30 cellular contexts compared by ENCODE assay signal in genomic region chr18:76911440-76911839, GRCh38.
"Had no signal": no experiment of that assay in that cellular context is flagged by ENCODE, and none has a peak within 500 bp of the region (broad histone marks: within the 10 kb centered on the region; RNA-seq: fewer than 3 reads in every experiment).

No MANE protein-coding gene starts in this region.

- H3K9me3 ChIP-seq: ascending aorta, breast epithelium, colonic mucosa, esophagus squamous epithelium, gastroesophageal sphincter had no signal

- H3K4me3 ChIP-seq: ascending aorta, breast epithelium, cardiac muscle cell, colonic mucosa, esophagus squamous epithelium, gastroesophageal sphincter had no signal

- H3K4me1 ChIP-seq: ascending aorta, breast epithelium, colonic mucosa, esophagus squamous epithelium, gastroesophageal sphincter had no signal

- H3K36me3 Mint-ChIP-seq: activated naive CD4-positive, alpha-beta T cell treated with anti-CD3 and anti-CD28 coated beads, Interleukin-2, amount 50 U/mL, for 72 hours had no signal

- H3K9me3 Mint-ChIP-seq: activated B cell treated with CpG ODN at 0.5 μM for 24 hours; activated CD8-positive, alpha-beta T cell treated with anti-CD3 and anti-CD28 coated beads for 36 hours; activated naive CD4-positive, alpha-beta T cell treated with anti-CD3 and anti-CD28 coated beads, Interleukin-2, amount 10 ng/mL, durations not matched to agents 7 days and 5 days; activated naive CD4-positive, alpha-beta T cell treated with anti-CD3 and anti-CD28 coated beads, Interleukin-2, amount 50 U/mL, for 72 hours; activated naive CD8-positive, alpha-beta T cell treated with anti-CD3 and anti-CD28 coated beads, Interleukin-2, amount 10 ng/mL, durations not matched to agents 7 days and 5 days; activated T-cell treated with anti-CD3 and anti-CD28 coated beads, Interleukin-2, amount 50 U/mL, for 4 hours; activated T-helper 2 cell treated with anti-CD3 and anti-CD28 coated beads, Interferon-gamma antibody, Interleukin-2, Interleukin-4, amounts not matched to agents 10 μg/mL and 5 μg/mL and 100 μg/mL, durations not matched to agents 14 hours and 24 hours and 36 hours; brain; T-helper 2 cell treated with Interferon-gamma antibody and Interleukin-4, amounts not matched to agents 5 μg/mL and 100 μg/mL, for 36 hours had no signal

- ATAC-seq: activated CD4-positive, CD25-positive, alpha-beta regulatory T cell treated with anti-CD3 and anti-CD28 coated beads, Interleukin-2, amount 50 U/mL, for 24 hours; activated CD8-positive, alpha-beta T cell treated with anti-CD3 and anti-CD28 coated beads for 36 hours; activated naive CD4-positive, alpha-beta T cell treated with anti-CD3 and anti-CD28 coated beads, Interleukin-2, amount 50 U/mL, for 72 hours; activated T-cell treated with anti-CD3 and anti-CD28 coated beads, Interleukin-2, amount 50 U/mL, for 4 hours; gastroesophageal sphincter; T-helper 17 cell had no signal

- H3K4me3 Mint-ChIP-seq: activated B cell treated with CpG ODN at 0.5 μM for 24 hours; activated CD8-positive, alpha-beta T cell treated with anti-CD3 and anti-CD28 coated beads for 36 hours; activated naive CD4-positive, alpha-beta T cell treated with anti-CD3 and anti-CD28 coated beads, Interleukin-2, amount 10 ng/mL, durations not matched to agents 7 days and 5 days; activated naive CD8-positive, alpha-beta T cell treated with anti-CD3 and anti-CD28 coated beads, Interleukin-2, amount 10 ng/mL, durations not matched to agents 7 days and 5 days; activated T-cell treated with anti-CD3 and anti-CD28 coated beads, Interleukin-2, amount 50 U/mL, for 4 hours; brain; T-helper 17 cell; T-helper 2 cell treated with Interferon-gamma antibody and Interleukin-4, amounts not matched to agents 5 μg/mL and 100 μg/mL, for 36 hours had no signal

- H3K4me1 Mint-ChIP-seq: activated naive CD4-positive, alpha-beta T cell treated with anti-CD3 and anti-CD28 coated beads, Interleukin-2, amount 10 ng/mL, durations not matched to agents 7 days and 5 days; activated naive CD8-positive, alpha-beta T cell treated with anti-CD3 and anti-CD28 coated beads, Interleukin-2, amount 10 ng/mL, durations not matched to agents 7 days and 5 days; brain had no signal

- H3K27me3 ChIP-seq: ascending aorta, breast epithelium, cardiac muscle cell, colonic mucosa, esophagus squamous epithelium, gastroesophageal sphincter had no signal

- DNase-seq: activated B cell treated with CpG ODN at 0.5 μM for 24 hours; activated CD4-positive, alpha-beta T cell treated with anti-CD3 and anti-CD28 coated beads for 48 hours; activated CD4-positive, alpha-beta T cell treated with anti-CD3 and anti-CD28 coated beads, Interleukin-2, amount 50 U/mL, for 1 hour; activated CD4-positive, alpha-beta T cell treated with anti-CD3 and anti-CD28 coated beads, Interleukin-2, amount 50 U/mL, for 48 hours; activated CD8-positive, alpha-beta memory T cell treated with anti-CD3 and anti-CD28 coated beads for 24 hours; activated CD8-positive, alpha-beta T cell treated with anti-CD3 and anti-CD28 coated beads for 36 hours; activated effector memory CD4-positive, alpha-beta T cell treated with anti-CD3 and anti-CD28 coated beads, Interleukin-2, amount 50 U/mL, for 16 hours; activated naive CD4-positive, alpha-beta T cell treated with anti-CD3 and anti-CD28 coated beads, Interleukin-2, amount 10 ng/mL, durations not matched to agents 7 days and 5 days; activated naive CD8-positive, alpha-beta T cell treated with anti-CD3 and anti-CD28 coated beads, Interleukin-2, amount 10 ng/mL, durations not matched to agents 7 days and 5 days; activated T-cell treated with anti-CD3 and anti-CD28 coated beads, Interleukin-2, amount 50 U/mL, for 4 hours; central memory CD4-positive, alpha-beta T cell; cerebellar nuclear complex; colonic mucosa; effector CD8-positive, alpha-beta T cell; esophagus squamous epithelium; foreskin melanocyte; T-helper 1 cell; T-helper 17 cell; T1000; WERI-Rb-1 had no signal

- H3K27ac ChIP-seq: ascending aorta, breast epithelium, cardiac muscle cell, colonic mucosa, epithelial cell of prostate, esophagus squamous epithelium, gastroesophageal sphincter, WERI-Rb-1 had no signal

- H3K36me3 ChIP-seq: breast epithelium, colonic mucosa had no signal

- H3K27me3 Mint-ChIP-seq: activated B cell treated with CpG ODN at 0.5 μM for 24 hours; activated CD8-positive, alpha-beta T cell treated with anti-CD3 and anti-CD28 coated beads for 36 hours; activated naive CD4-positive, alpha-beta T cell treated with anti-CD3 and anti-CD28 coated beads, Interleukin-2, amount 10 ng/mL, durations not matched to agents 7 days and 5 days; activated naive CD8-positive, alpha-beta T cell treated with anti-CD3 and anti-CD28 coated beads, Interleukin-2, amount 10 ng/mL, durations not matched to agents 7 days and 5 days; brain; T-helper 17 cell had no signal

- H3K27ac Mint-ChIP-seq: activated B cell treated with CpG ODN at 0.5 μM for 24 hours; activated CD8-positive, alpha-beta T cell treated with anti-CD3 and anti-CD28 coated beads for 36 hours; activated naive CD4-positive, alpha-beta T cell treated with anti-CD3 and anti-CD28 coated beads, Interleukin-2, amount 10 ng/mL, durations not matched to agents 7 days and 5 days; activated naive CD8-positive, alpha-beta T cell treated with anti-CD3 and anti-CD28 coated beads, Interleukin-2, amount 10 ng/mL, durations not matched to agents 7 days and 5 days; activated T-helper 2 cell treated with anti-CD3 and anti-CD28 coated beads, Interferon-gamma antibody, Interleukin-2, Interleukin-4, amounts not matched to agents 10 μg/mL and 5 μg/mL and 100 μg/mL, durations not matched to agents 14 hours and 24 hours and 36 hours; brain; T-helper 17 cell; T-helper 2 cell treated with Interferon-gamma antibody and Interleukin-4, amounts not matched to agents 5 μg/mL and 100 μg/mL, for 36 hours had no signal
